8 cellular contexts compared by ENCODE assay signal in the genomic region with DNA sequence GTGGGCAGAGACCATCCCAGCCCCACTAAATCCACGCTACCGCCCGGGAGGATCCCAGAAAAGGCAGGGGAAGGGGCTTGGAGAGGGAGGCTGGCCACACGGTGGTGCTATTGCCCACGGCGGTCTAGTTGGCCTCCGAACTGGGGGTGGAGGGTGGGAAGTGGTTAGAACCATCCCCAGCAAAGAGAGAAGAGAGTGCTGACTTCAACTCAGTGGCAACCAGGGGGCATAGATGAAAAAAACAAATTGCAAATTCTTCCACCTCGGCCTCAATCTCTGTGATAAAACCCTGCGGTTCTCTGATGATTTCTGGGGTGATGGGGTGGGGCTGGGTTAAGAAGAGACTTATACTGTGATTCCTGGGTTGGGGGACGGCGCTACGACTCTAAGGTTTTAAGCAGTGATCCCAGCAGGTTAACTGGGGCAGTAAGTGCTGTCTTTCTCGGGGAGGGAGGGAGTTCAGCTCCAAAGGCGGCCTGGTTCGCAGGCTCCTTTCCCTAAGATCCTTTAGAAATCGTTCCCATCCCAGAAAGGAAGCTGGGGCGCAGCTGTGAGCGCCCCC.
DNase-seq lines count a peak whose midpoint lies in the region; ATAC-seq and TF ChIP-seq lines count a peak whose summit lies in the region.

No MANE protein-coding gene starts in this region.

- TF ChIP-seq CTCF in MM.1S (IDR thresholded peaks at IDR 0.05; ENCODE audit: low read length): peak; percentile 92

- ATAC-seq in GM19463 (IDR thresholded peaks at IDR 0.05; ENCODE audit: unreplicated experiment): peak; percentile 28
- peak; percentile 78 to 87 for ATAC-seq in activated naive CD4-positive, alpha-beta T cell treated with anti-CD3 and anti-CD28 coated beads, Interleukin-2, amount 50 U/mL, for 72 hours

- H3K4me1 ChIP-seq in MM.1S (ENCODE audit: low read length): peaks cover 29% of the 10 kb centered on the region

- no peaks in the 10 kb centered on the region for H4K20me1 ChIP-seq in MM.1S (ENCODE audit: insufficient read depth, low read length)

- H3K36me3 Mint-ChIP-seq in activated naive CD4-positive, alpha-beta T cell treated with anti-CD3 and anti-CD28 coated beads, Interleukin-2, amount 50 U/mL, for 72 hours: no peaks in the 10 kb centered on the region

- peak overlapping the region; percentile 81 for H2AFZ ChIP-seq in MM.1S (ENCODE audit: low read length)

- no peaks in the 10 kb centered on the region for H3K79me2 ChIP-seq in MM.1S (ENCODE audit: low read length)

- H3K9ac ChIP-seq in MM.1S (ENCODE audit: low read length): peak overlapping the region; percentile 44; the same call in 1 of the 2 replicates

- no peaks in the 10 kb centered on the region for H3K36me3 ChIP-seq in MM.1S (replicated peaks; ENCODE audit: insufficient read depth, low read length)

- peaks cover 23% of the 10 kb centered on the region for H3F3A ChIP-seq in MM.1S (ENCODE audit: insufficient read depth, low read length)

- no peaks in the 10 kb centered on the region for H3K27me3 ChIP-seq in MM.1S (replicated peaks; ENCODE audit: insufficient read depth, low read length)

- H3K27ac ChIP-seq in MM.1S (ENCODE audit: low read length): peak overlapping the region; percentile 65

- no peaks in the 10 kb centered on the region for H3K9me3 Mint-ChIP-seq in activated naive CD4-positive, alpha-beta T cell treated with anti-CD3 and anti-CD28 coated beads, Interleukin-2, amount 50 U/mL, for 72 hours

- H3K9me3 ChIP-seq in MM.1S (replicated peaks; ENCODE audit: insufficient read depth, low read length): no peaks in the 10 kb centered on the region

- H3K27ac Mint-ChIP-seq in activated naive CD4-positive, alpha-beta T cell treated with anti-CD3 and anti-CD28 coated beads, Interleukin-2, amount 50 U/mL, for 72 hours: peak overlapping the region in 1 of 2 donors; percentile 69

- peak; percentile 95 for DNase-seq in Ammon's horn (ENCODE audit: low spot score)
- peak; percentile 88 for DNase-seq in MM.1S
- DNase-seq in SKM-1 (lab: John Stamatoyannopoulos, UW; ENCODE audit: unreplicated experiment): peak; percentile 33
- DNase-seq in activated naive CD4-positive, alpha-beta T cell treated with anti-CD3 and anti-CD28 coated beads, Interleukin-2, amount 50 U/mL, for 72 hours (ENCODE audit: low spot score in 2 of 2): peak; percentile 72 to 83
- DNase-seq in glomerular endothelial cell (ENCODE audit: extremely low read depth, low read depth, low spot score): peak; percentile 73
- peak; percentile 64 for DNase-seq in non-pigmented ciliary epithelial cell (ENCODE audit: low read depth)
- DNase-seq in stromal cell of bone marrow (ENCODE audit: low read depth): peak; percentile 79

- no peaks in the 10 kb centered on the region for H3K9me2 ChIP-seq in MM.1S (replicated peaks; ENCODE audit: insufficient read depth, low read length)

- H3K4me3 ChIP-seq in MM.1S (ENCODE audit: low read length): peak overlapping the region; percentile 52

- peak overlapping the region; percentile 97 for H3K4me2 ChIP-seq in MM.1S (ENCODE audit: low read depth, low read length)

Comparison
In these comparisons a context has a peak if more than half of its experiments do, and no peak if none do; other contexts are left out.
1. Peak in every context shown above with its lines: DNase-seq, ATAC-seq, H3K4me3 ChIP-seq and H3K27ac ChIP-seq.
2. DNase-seq: peak in every context shown above with its lines; median percentile 95 in Ammon's horn; 88 in MM.1S; 79 in stromal cell of bone marrow; 78 in activated naive CD4-positive, alpha-beta T cell treated with anti-CD3 and anti-CD28 coated beads, Interleukin-2, amount 50 U/mL, for 72 hours; 73 in glomerular endothelial cell; 64 in non-pigmented ciliary epithelial cell; 33 in SKM-1.